ENCODE assay signal across 30 cellular contexts in the genomic region with DNA sequence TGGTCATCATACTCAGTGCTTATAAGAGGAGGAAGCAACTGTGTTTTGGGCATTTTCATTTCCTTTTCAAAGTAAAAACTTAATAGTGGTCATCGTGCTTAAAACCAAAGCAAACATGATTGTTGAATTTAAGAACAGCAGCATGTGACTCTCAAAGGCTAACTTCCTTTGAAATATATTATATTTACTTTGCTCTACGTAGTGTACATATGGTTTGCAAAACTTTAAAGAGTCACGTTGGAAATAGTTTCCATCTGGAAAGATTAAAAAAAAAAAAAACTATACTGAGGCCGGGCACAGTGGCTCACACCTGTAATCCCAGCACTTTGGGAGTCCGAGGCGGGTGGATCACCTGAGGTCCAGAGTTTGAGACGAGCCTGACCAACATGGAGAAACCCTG.
"Had no signal": no experiment of that assay in that cellular context is flagged by ENCODE, and none has a peak within 500 bp of the region (broad histone marks: within the 10 kb centered on the region; RNA-seq: fewer than 3 reads in every experiment).

No MANE protein-coding gene starts in this region.

- H3K27ac ChIP-seq: adrenal gland, body of pancreas, esophagus muscularis mucosa, foreskin keratinocyte, gastrocnemius medialis, heart left ventricle had no signal

- H3K4me1 Mint-ChIP-seq: activated CD4-positive, alpha-beta T cell treated with anti-CD3 and anti-CD28 coated beads for 36 hours; activated CD4-positive, alpha-beta T cell treated with anti-CD3 and anti-CD28 coated beads, Interleukin-2, amount 10 ng/mL, durations not matched to agents 24 days and 14 days; activated naive CD4-positive, alpha-beta T cell treated with anti-CD3 and anti-CD28 coated beads, Interleukin-2, amount 50 U/mL, for 24 hours; activated naive CD8-positive, alpha-beta T cell treated with anti-CD3 and anti-CD28 coated beads for 36 hours; activated naive CD8-positive, alpha-beta T cell treated with anti-CD3 and anti-CD28 coated beads, Interleukin-2, amount 50 U/mL, for 24 hours had no signal

- H3K36me3 Mint-ChIP-seq: activated CD4-positive, alpha-beta memory T cell treated with anti-CD3 and anti-CD28 coated beads for 36 hours; activated naive CD4-positive, alpha-beta T cell treated with anti-CD3 and anti-CD28 coated beads, Interleukin-2, amount 50 U/mL, for 24 hours; activated naive CD8-positive, alpha-beta T cell treated with anti-CD3 and anti-CD28 coated beads for 36 hours had no signal

- H3K9me3 ChIP-seq: adrenal gland, body of pancreas, esophagus muscularis mucosa, gastrocnemius medialis had no signal

- H3K27me3 ChIP-seq: adrenal gland, body of pancreas, esophagus muscularis mucosa, foreskin keratinocyte, gastrocnemius medialis, heart left ventricle had no signal

- H3K27me3 Mint-ChIP-seq: activated CD4-positive, alpha-beta memory T cell treated with anti-CD3 and anti-CD28 coated beads for 36 hours; activated CD4-positive, alpha-beta T cell treated with anti-CD3 and anti-CD28 coated beads for 36 hours; activated CD4-positive, alpha-beta T cell treated with anti-CD3 and anti-CD28 coated beads, Interleukin-2, amount 10 ng/mL, durations not matched to agents 24 days and 14 days; activated naive CD4-positive, alpha-beta T cell treated with anti-CD3 and anti-CD28 coated beads, Interleukin-2, amount 50 U/mL, for 24 hours; activated naive CD8-positive, alpha-beta T cell treated with anti-CD3 and anti-CD28 coated beads for 36 hours; activated naive CD8-positive, alpha-beta T cell treated with anti-CD3 and anti-CD28 coated beads, Interleukin-2, amount 50 U/mL, for 24 hours; activated T-cell treated with anti-CD3 and anti-CD28 coated beads, Interleukin-2, amount 50 U/mL, for 24 hours; effector memory CD8-positive, alpha-beta T cell had no signal

- ATAC-seq: activated CD4-positive, alpha-beta T cell treated with anti-CD3 and anti-CD28 coated beads for 36 hours; activated naive CD8-positive, alpha-beta T cell treated with anti-CD3 and anti-CD28 coated beads, Interleukin-2, amount 50 U/mL, for 24 hours; activated T-cell treated with anti-CD3 and anti-CD28 coated beads, Interleukin-2, amount 50 U/mL, for 72 hours; body of pancreas; effector memory CD8-positive, alpha-beta T cell; foreskin keratinocyte; gastrocnemius medialis; heart left ventricle had no signal

- H3K9me3 Mint-ChIP-seq: activated naive CD4-positive, alpha-beta T cell treated with anti-CD3 and anti-CD28 coated beads, Interleukin-2, amount 50 U/mL, for 24 hours had no signal

- DNase-seq: activated CD4-positive, alpha-beta memory T cell treated with anti-CD3 and anti-CD28 coated beads for 36 hours; activated CD4-positive, alpha-beta T cell treated with anti-CD3 and anti-CD28 coated beads for 36 hours; activated CD4-positive, alpha-beta T cell treated with anti-CD3 and anti-CD28 coated beads, Interleukin-2, amount 10 ng/mL, durations not matched to agents 24 days and 14 days; activated CD4-positive, CD25-positive, alpha-beta regulatory T cell; activated CD4-positive, CD25-positive, alpha-beta regulatory T cell treated with anti-CD3 and anti-CD28 coated beads, Interleukin-2, amount 50 U/mL, for 72 hours; activated CD8-positive, alpha-beta memory T cell treated with anti-CD3 and anti-CD28 coated beads, Interleukin-2, amount 50 U/mL, for 48 hours; activated naive CD4-positive, alpha-beta T cell treated with anti-CD3 and anti-CD28 coated beads for 36 hours; activated naive CD8-positive, alpha-beta T cell treated with anti-CD3 and anti-CD28 coated beads for 36 hours; activated naive CD8-positive, alpha-beta T cell treated with anti-CD3 and anti-CD28 coated beads, Interleukin-2, amount 50 U/mL, for 24 hours; activated T-cell treated with anti-CD3 and anti-CD28 coated beads for 4 hours; activated T-cell treated with anti-CD3 and anti-CD28 coated beads, Interleukin-2, amount 50 U/mL, for 24 hours; activated T-cell treated with anti-CD3 and anti-CD28 coated beads, Interleukin-2, amount 50 U/mL, for 72 hours; adrenal gland; amygdala; aorta; body of pancreas; caudate nucleus; cortex of kidney; dermis blood vessel endothelial cell; effector CD4-positive, alpha-beta T cell; effector memory CD8-positive, alpha-beta T cell; erythroblast; foreskin keratinocyte; gastrocnemius medialis; glutamatergic neuron; heart left ventricle; T-helper 2 cell had no signal

- H3K4me1 ChIP-seq: adrenal gland, body of pancreas, foreskin keratinocyte, gastrocnemius medialis, heart left ventricle had no signal

- H3K4me3 Mint-ChIP-seq: activated CD4-positive, alpha-beta memory T cell treated with anti-CD3 and anti-CD28 coated beads for 36 hours; activated CD4-positive, alpha-beta T cell treated with anti-CD3 and anti-CD28 coated beads for 36 hours; activated CD4-positive, alpha-beta T cell treated with anti-CD3 and anti-CD28 coated beads, Interleukin-2, amount 10 ng/mL, durations not matched to agents 24 days and 14 days; activated naive CD4-positive, alpha-beta T cell treated with anti-CD3 and anti-CD28 coated beads for 36 hours; activated naive CD4-positive, alpha-beta T cell treated with anti-CD3 and anti-CD28 coated beads, Interleukin-2, amount 50 U/mL, for 24 hours; activated naive CD8-positive, alpha-beta T cell treated with anti-CD3 and anti-CD28 coated beads for 36 hours; activated naive CD8-positive, alpha-beta T cell treated with anti-CD3 and anti-CD28 coated beads, Interleukin-2, amount 50 U/mL, for 24 hours; activated T-cell treated with anti-CD3 and anti-CD28 coated beads, Interleukin-2, amount 50 U/mL, for 24 hours; activated T-cell treated with anti-CD3 and anti-CD28 coated beads, Interleukin-2, amount 50 U/mL, for 72 hours; effector memory CD8-positive, alpha-beta T cell had no signal

- H3K36me3 ChIP-seq: adrenal gland, esophagus muscularis mucosa, gastrocnemius medialis, heart left ventricle had no signal

- H3K4me3 ChIP-seq: adrenal gland, body of pancreas, esophagus muscularis mucosa, gastrocnemius medialis, heart left ventricle had no signal

- H3K27ac Mint-ChIP-seq: activated CD4-positive, alpha-beta memory T cell treated with anti-CD3 and anti-CD28 coated beads for 36 hours; activated CD4-positive, alpha-beta T cell treated with anti-CD3 and anti-CD28 coated beads for 36 hours; activated CD4-positive, alpha-beta T cell treated with anti-CD3 and anti-CD28 coated beads, Interleukin-2, amount 10 ng/mL, durations not matched to agents 24 days and 14 days; activated naive CD4-positive, alpha-beta T cell treated with anti-CD3 and anti-CD28 coated beads for 36 hours; activated naive CD4-positive, alpha-beta T cell treated with anti-CD3 and anti-CD28 coated beads, Interleukin-2, amount 50 U/mL, for 24 hours; activated naive CD8-positive, alpha-beta T cell treated with anti-CD3 and anti-CD28 coated beads for 36 hours; activated naive CD8-positive, alpha-beta T cell treated with anti-CD3 and anti-CD28 coated beads, Interleukin-2, amount 50 U/mL, for 24 hours; activated T-cell treated with anti-CD3 and anti-CD28 coated beads, Interleukin-2, amount 50 U/mL, for 24 hours; activated T-cell treated with anti-CD3 and anti-CD28 coated beads, Interleukin-2, amount 50 U/mL, for 72 hours; effector memory CD8-positive, alpha-beta T cell had no signal

- FAIRE-seq: colon had no signal
